In the genomic region with DNA sequence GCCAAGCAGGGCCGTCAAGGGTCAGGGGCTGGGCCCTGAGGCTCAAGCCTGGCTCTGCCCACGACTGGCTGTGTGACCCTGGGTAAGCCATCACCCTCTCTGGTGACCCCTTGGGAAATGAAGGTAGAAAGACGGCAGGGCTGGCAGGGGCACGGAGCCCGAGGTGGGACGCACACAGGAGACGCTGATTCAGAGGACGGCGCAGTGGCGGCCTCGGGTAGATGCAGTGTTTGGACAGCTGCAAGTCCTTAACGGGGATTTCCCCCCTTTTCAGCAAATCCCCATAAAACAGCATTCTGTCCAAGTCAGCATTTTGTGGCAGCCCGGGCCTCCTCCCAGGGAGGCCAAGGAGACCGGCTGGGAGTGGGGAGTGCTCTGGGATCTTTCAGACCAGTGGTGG, we compare ENCODE assay signal across 14 cellular contexts. TPM values are rescaled to one million over a fixed set of nuclear protein-coding genes. Genes with fewer than 3 reads are reported as not detected.
DNase-seq lines count a peak whose midpoint lies in the region; ATAC-seq and TF ChIP-seq lines count a peak whose summit lies in the region.
"Had no signal": no experiment of that assay in that cellular context is flagged by ENCODE, and none has a peak within 500 bp of the region (broad histone marks: within the 10 kb centered on the region; RNA-seq: fewer than 3 reads in every experiment).

No MANE protein-coding gene starts in this region.

- H3K23ac ChIP-seq in IMR-90 (ENCODE audit: low read depth, low read length) (no peak overlapping the region), trophoblast cell (ENCODE audit: low read length) (no peak overlapping the region)

- H2BK5ac ChIP-seq in IMR-90 (ENCODE audit: low read depth, low read length, poor library complexity, severe bottlenecking) = no peak overlapping the region
- H2BK5ac ChIP-seq in trophoblast cell (ENCODE audit: low read depth, low read length, poor library complexity) = peak overlapping the region; percentile 36

- H3K27ac ChIP-seq in SK-N-SH (ENCODE audit: low read depth in 2 of 2, low read length in 1 of 2) = no peak overlapping the region
- H3K27ac ChIP-seq in IMR-90 (ENCODE audit: insufficient read depth, low read length) = no peak overlapping the region
- H3K27ac ChIP-seq in trophoblast cell (ENCODE audit: low read depth, low read length) = no peak overlapping the region
- H3K27ac ChIP-seq: 22Rv1, gastrocnemius medialis, thyroid gland had no signal

- H3K9me3 Mint-ChIP-seq in chondrocyte (ENCODE audit: low read depth) = no peaks in the 10 kb centered on the region
- H3K9me3 Mint-ChIP-seq: GM23338, naive B cell had no signal

- H2BK20ac ChIP-seq in IMR-90 (ENCODE audit: low read depth, low read length) = 0 out of 2 replicates have a peak overlapping the region, but pooled peaks have one; percentile 83

- peak overlapping the region; percentile 45 for H2AK9ac ChIP-seq in IMR-90 (replicated peaks; ENCODE audit: low read depth, low read length, poor library complexity)

- no peaks in the 10 kb centered on the region for H3K9me2 ChIP-seq in SK-N-SH

- H2BK15ac ChIP-seq in IMR-90 (ENCODE audit: low read depth, low read length) = no peak overlapping the region

- no peaks in the 10 kb centered on the region for H3K27me3 Mint-ChIP-seq in chondrocyte (ENCODE audit: low read depth)
- H3K27me3 Mint-ChIP-seq: naive B cell had no signal

- H4K20me1 ChIP-seq in SK-N-SH (ENCODE audit: insufficient read depth) = no peaks in the 10 kb centered on the region
- no peaks in the 10 kb centered on the region for H4K20me1 ChIP-seq in IMR-90 (ENCODE audit: insufficient read depth, low read length)

- peak overlapping the region; percentile 22; the same call in 1 of the 2 replicates for H2BK120ac ChIP-seq in IMR-90 (ENCODE audit: low read depth, low read length)
- H2BK120ac ChIP-seq in trophoblast cell (ENCODE audit: insufficient read depth, low read length, poor library complexity) = peak overlapping the region; percentile 55

- H3K9me3 ChIP-seq in SK-N-SH (no peaks in the 10 kb centered on the region), IMR-90 (ENCODE audit: control insufficient read depth, insufficient read depth, low read length) (no peaks in the 10 kb centered on the region), trophoblast cell (ENCODE audit: insufficient read depth, low read depth, low read length) (no peaks in the 10 kb centered on the region)
- H3K9me3 ChIP-seq: gastrocnemius medialis, thyroid gland had no signal

- H3K9ac ChIP-seq in SK-N-SH = no peak overlapping the region
- no peak overlapping the region for H3K9ac ChIP-seq in IMR-90 (ENCODE audit: low read depth, low read length)
- no peak overlapping the region for H3K9ac ChIP-seq in trophoblast cell (ENCODE audit: low read length)

- no peaks in the 10 kb centered on the region for H3K27me3 ChIP-seq in SK-N-SH (ENCODE audit: insufficient read depth)
- H3K27me3 ChIP-seq in IMR-90 (ENCODE audit: control insufficient read depth, insufficient read depth, low read length) = no peaks in the 10 kb centered on the region
- H3K27me3 ChIP-seq in trophoblast cell (ENCODE audit: insufficient read depth, low read length) = no peaks in the 10 kb centered on the region
- H3K27me3 ChIP-seq: gastrocnemius medialis, thyroid gland had no signal

- no peaks in the 10 kb centered on the region for H3K36me3 ChIP-seq in SK-N-SH (replicated peaks in 1 of 2; ENCODE audit: control insufficient read depth in 1 of 2, insufficient read depth in 2 of 2, low read length in 1 of 2)
- no peaks in the 10 kb centered on the region for H3K36me3 ChIP-seq in IMR-90 (ENCODE audit: control insufficient read depth, insufficient read depth, low read length)
- H3K36me3 ChIP-seq in trophoblast cell (ENCODE audit: control insufficient read depth in 1 of 2, insufficient read depth in 2 of 2, low read length in 2 of 2) = no peaks in the 10 kb centered on the region
- H3K36me3 ChIP-seq: gastrocnemius medialis, thyroid gland had no signal

- H3K56ac ChIP-seq in IMR-90 (ENCODE audit: extremely low read depth, insufficient read depth, low read length) = no peak overlapping the region

- no peak for TF ChIP-seq RAD21 in SK-N-SH (IDR thresholded peaks at IDR 0.05; ENCODE audit: low read length)
- TF ChIP-seq RAD21 in IMR-90 (IDR thresholded peaks at IDR 0.05; ENCODE audit: low read length) = no peak

- no peak for ATAC-seq in SK-N-SH treated with all-trans-retinoic acid at 6 μM for 48 hours
- ATAC-seq in IMR-90 (ENCODE audit: low read depth) = no peak
- no peak for ATAC-seq in GM21737 (IDR thresholded peaks at IDR 0.05; ENCODE audit: unreplicated experiment)
- ATAC-seq in GM19463 (IDR thresholded peaks at IDR 0.05; ENCODE audit: unreplicated experiment) = no peak
- ATAC-seq: gastrocnemius medialis had no signal

- no peak overlapping the region for H4K12ac ChIP-seq in trophoblast cell (ENCODE audit: low read depth, low read length)

- intact Hi-C loops in IMR-90 (cut with micrococcal nuclease) = loop anchor here (10.0 kb wide), 1 partner anchor 106 kb away; no protein-coding TSS in a partner anchor

- peak overlapping the region; percentile 43; the same call in 1 of the 2 replicates for H2AK5ac ChIP-seq in IMR-90 (ENCODE audit: low read depth, low read length)
- peak overlapping the region; percentile 82 for H2AK5ac ChIP-seq in trophoblast cell (ENCODE audit: low read length)

- no peak for TF ChIP-seq CTCF in SK-N-SH (IDR thresholded peaks at IDR 0.05)
- TF ChIP-seq CTCF in IMR-90 (conservative IDR thresholded peaks at IDR 0.05; ENCODE audit: low read depth, low read length) = no peak
- TF ChIP-seq CTCF in chondrocyte (IDR thresholded peaks at IDR 0.05) = no peak

- no peak overlapping the region for H3K18ac ChIP-seq in IMR-90 (ENCODE audit: low read depth, low read length)
- H3K18ac ChIP-seq in trophoblast cell (ENCODE audit: low read length) = peak overlapping the region; percentile 16

- no peak for TF ChIP-seq EP300 in SK-N-SH (IDR thresholded peaks at IDR 0.05; ENCODE audit: borderline replicate concordance in 1 of 2, low read depth in 1 of 2, low read length in 1 of 2)

- BruUV-seq in IMR-90 (replicated peaks; lab: Mats Ljungman, UMichigan) = no TSS peak

- H3K79me1 ChIP-seq in IMR-90 (ENCODE audit: low read depth in 1 of 2, low read length in 2 of 2) (no peaks in the 10 kb centered on the region), trophoblast cell (ENCODE audit: low read length) (peaks cover 11% of the 10 kb centered on the region)

- no peaks in the 10 kb centered on the region for H3K36me3 Mint-ChIP-seq in chondrocyte (ENCODE audit: low read depth)
- H3K36me3 Mint-ChIP-seq: naive B cell had no signal

- H3K4me2 ChIP-seq in SK-N-SH (0 out of 2 replicates have a peak overlapping the region, but pooled peaks have one; percentile 43), IMR-90 (ENCODE audit: low read depth, low read length) (no peak overlapping the region), trophoblast cell (ENCODE audit: low read length) (no peak overlapping the region)
- H3K4me2 ChIP-seq: GM23338 had no signal

- 90% methylated on average over 12 of the region's 14 CpGs for WGBS in SK-N-SH (ENCODE audit: low lambda C conversion rate)
- WGBS in IMR-90 (ENCODE audit: extremely low coverage in 2 of 2, insufficient read length in 1 of 2), 2 experiments = 95% methylated on average over 4 of the region's 14 CpGs; no CpG with 5 or more reads in 1 of the 2 experiments
- no CpG with 5 or more reads among the region's 14 CpGs for WGBS in trophoblast cell (ENCODE audit: extremely low coverage, insufficient coverage, insufficient read length)

- no peak overlapping the region for H3K4me3 Mint-ChIP-seq in chondrocyte (ENCODE audit: unreplicated experiment)
- H3K4me3 Mint-ChIP-seq: GM23338 had no signal

- peaks cover 2% of the 10 kb centered on the region for H3F3A ChIP-seq in SK-N-SH (replicated peaks; ENCODE audit: insufficient read depth)

- POLR2A ChIA-PET in SK-N-SH (lab: Yijun Ruan, JAX) = no interaction called here
- POLR2A ChIA-PET in IMR-90 (lab: Charles Lee; ENCODE audit: unreplicated experiment) = no interaction called here

- H2AFZ ChIP-seq in SK-N-SH (ENCODE audit: low read depth) (no peak overlapping the region), IMR-90 (replicated peaks; ENCODE audit: low read length, poor library complexity) (peak overlapping the region; percentile 8), trophoblast cell (ENCODE audit: insufficient read depth, low read length, poor library complexity) (no peak overlapping the region)
- H2AFZ ChIP-seq: GM23338 had no signal

- H3K27ac Mint-ChIP-seq in chondrocyte (ENCODE audit: unreplicated experiment) = peak overlapping the region; percentile 80
- H3K27ac Mint-ChIP-seq: GM23338 had no signal

- peaks cover 39% of the 10 kb centered on the region for H3K4me1 Mint-ChIP-seq in chondrocyte (ENCODE audit: low read depth)
- H3K4me1 Mint-ChIP-seq: GM23338 had no signal

- in situ Hi-C loops in IMR-90 (cut with MboI; ENCODE audit: low sequenced_read_pairs) = loop anchor here (5.0 to 25.0 kb wide), 2 partner anchors 179 to 304 kb away; no protein-coding TSS in a partner anchor

- 0 out of 2 replicates have a peak overlapping the region, but pooled peaks have one; percentile 3 for H3K4ac ChIP-seq in IMR-90 (ENCODE audit: low read depth, low read length)
- no peak overlapping the region for H3K4ac ChIP-seq in trophoblast cell (ENCODE audit: low read depth, low read length)

- no peaks in the 10 kb centered on the region for H3K79me2 ChIP-seq in SK-N-SH (ENCODE audit: insufficient read depth)
- no peaks in the 10 kb centered on the region for H3K79me2 ChIP-seq in trophoblast cell (ENCODE audit: control insufficient read depth, insufficient read depth, low read length, poor library complexity)

- H3K9me1 ChIP-seq in IMR-90 (ENCODE audit: insufficient read depth, low read length) = peaks cover 10% of the 10 kb centered on the region

- no peak overlapping the region for H4K5ac ChIP-seq in IMR-90 (ENCODE audit: low read depth, low read length)

- H2BK12ac ChIP-seq in trophoblast cell (ENCODE audit: low read length) = peak overlapping the region; percentile 81

- H4K91ac ChIP-seq in IMR-90 (ENCODE audit: insufficient read depth, low read depth, low read length) (no peak overlapping the region; the same call in 1 of the 2 replicates), trophoblast cell (ENCODE audit: low read depth, low read length) (peak overlapping the region; percentile 64)

- H3K14ac ChIP-seq in IMR-90 (replicated peaks; ENCODE audit: low read depth, low read length) (no peak overlapping the region), trophoblast cell (ENCODE audit: low read length) (peak overlapping the region; percentile 65)

- CTCF ChIA-PET in SK-N-SH (lab: Yijun Ruan, JAX) (interaction anchor here (1.7 to 32.6 kb wide), 2 partner anchors 27 to 41 kb away, joined by 4 to 700 read pairs; a partner anchor contains a TSS), IMR-90 (lab: Yijun Ruan, JAX) (no interaction called here)

- H3K4me3 ChIP-seq in SK-N-SH (ENCODE audit: low read depth in 2 of 2, low read length in 1 of 2) (no peak overlapping the region), IMR-90 (ENCODE audit: insufficient read depth, low read depth, low read length) (no peak overlapping the region), trophoblast cell (ENCODE audit: low read depth, low read length) (no peak overlapping the region)
- H3K4me3 ChIP-seq: gastrocnemius medialis, GM23338, thyroid gland had no signal

- peaks cover 6 to 13% of the 10 kb centered on the region in 2 experiments; a peak in 3 of 4 replicates for H3K4me1 ChIP-seq in SK-N-SH (ENCODE audit: control insufficient read depth in 1 of 2, insufficient read depth in 2 of 2, low read depth in 1 of 2, low read length in 1 of 2)
- H3K4me1 ChIP-seq in IMR-90 (ENCODE audit: control insufficient read depth, insufficient read depth, low read length) = peaks cover 2% of the 10 kb centered on the region
- H3K4me1 ChIP-seq in trophoblast cell (ENCODE audit: control insufficient read depth in 1 of 2, insufficient read depth in 2 of 2, low read length in 2 of 2) = peaks cover 10 to 21% of the 10 kb centered on the region in 2 experiments
- H3K4me1 ChIP-seq: gastrocnemius medialis had no signal

- TF ChIP-seq POLR2A in IMR-90 (IDR thresholded peaks at IDR 0.05; ENCODE audit: low read depth, low read length) = no peak

- dilution Hi-C loops in IMR-90 (cut with HindIII; ENCODE audit: low sequenced_read_pairs, unreplicated experiment) = no loop called here

- DNase-seq in SK-N-SH = no peak
- DNase-seq in IMR-90 = no peak
- peak; percentile 66 for DNase-seq in chondrocyte (ENCODE audit: low spot score)
- DNase-seq in trophoblast cell = no peak
- DNase-seq in NCI-H345 (lab: John Stamatoyannopoulos, UW) = no peak
- DNase-seq: gastrocnemius medialis, naive B cell, NCI-H2171 treated with DMSO at 0.1 percent for 48 hours, thyroid gland had no signal

- H4K8ac ChIP-seq in IMR-90 (ENCODE audit: low read depth in 2 of 2, low read length in 2 of 2) (no peak overlapping the region), trophoblast cell (ENCODE audit: low read depth, low read length) (peak overlapping the region; percentile 17)

RNA-seq across cellular contexts. Expression of a gene that starts 16.7 kb away (rescaled TPM):
- polyA plus RNA-seq in SK-N-SH (2012; rRNA removed) = 2.6 and 3.1 TPM in 2 replicates
- 1.6 and 2.6 TPM in 2 replicates for polyA plus RNA-seq in SK-N-SH (2012; cell fraction: cytosol; rRNA removed)
- 2.3 and 2.6 TPM in 2 replicates for polyA plus RNA-seq in SK-N-SH (2012; cell fraction: nucleus; rRNA removed)
- 0.54 and 0.56 TPM in 2 replicates for total RNA-seq in IMR-90 (2012; rRNA removed)
- 0.83 and 1.1 TPM in 2 replicates for polyA plus RNA-seq in IMR-90 (2012; rRNA removed)
- 0.82 and 1.6 TPM in 2 replicates for polyA plus RNA-seq in IMR-90 (2012; cell fraction: cytosol; rRNA removed)
- 0.79 and 0.88 TPM in 2 replicates for polyA plus RNA-seq in IMR-90 (2012; cell fraction: nucleus; rRNA removed; ENCODE audit: low replicate concordance)
- 10.8 to 18.1 TPM (median 17.4 TPM) in 3 replicates for total RNA-seq in chondrocyte
- polyA plus RNA-seq in trophoblast cell (2013) = 0.25 and 0.27 TPM in 2 replicates

RNA-seq across cellular contexts. Expression of a gene that starts 19.6 kb away (rescaled TPM):
- 54.2 and 62.3 TPM in 2 replicates for polyA plus RNA-seq in SK-N-SH (2012; rRNA removed)
- polyA plus RNA-seq in SK-N-SH (2012; cell fraction: cytosol; rRNA removed) = 34.6 and 47.4 TPM in 2 replicates
- polyA plus RNA-seq in SK-N-SH (2012; cell fraction: nucleus; rRNA removed) = 51.1 and 60.8 TPM in 2 replicates
- total RNA-seq in IMR-90 (2012; rRNA removed) = 27.2 and 31.0 TPM in 2 replicates
- polyA plus RNA-seq in IMR-90 (2012; rRNA removed) = 37.1 and 37.2 TPM in 2 replicates
- polyA plus RNA-seq in IMR-90 (2012; cell fraction: cytosol; rRNA removed) = 47.8 and 52.4 TPM in 2 replicates
- 22.4 and 39.5 TPM in 2 replicates for polyA plus RNA-seq in IMR-90 (2012; cell fraction: nucleus; rRNA removed; ENCODE audit: low replicate concordance)
- 24.0 to 26.9 TPM (median 26.8 TPM) in 3 replicates for total RNA-seq in chondrocyte
- polyA plus RNA-seq in trophoblast cell (2013) = 14.7 and 16.2 TPM in 2 replicates

RNA-seq across cellular contexts. Expression of a gene that starts 24.4 kb away (rescaled TPM):
- polyA plus RNA-seq in SK-N-SH (2012; rRNA removed) (1.0 and 1.2 TPM in 2 replicates), IMR-90 (2012; rRNA removed) (0.14 TPM in 1 of 2 replicates, not detected in the other)
- polyA plus RNA-seq in SK-N-SH (2012; cell fraction: cytosol; rRNA removed) = 0.17 and 0.30 TPM in 2 replicates
- 4.1 and 4.4 TPM in 2 replicates for polyA plus RNA-seq in SK-N-SH (2012; cell fraction: nucleus; rRNA removed)
- total RNA-seq in IMR-90 (2012; rRNA removed) (0.18 TPM in 1 of 2 replicates, not detected in the other), chondrocyte (0.17 TPM in 1 of 3 replicates, not detected in the others)
- polyA plus RNA-seq in IMR-90 (2012; cell fraction: cytosol; rRNA removed) = 0.05 TPM in 1 of 2 replicates, not detected in the other
- 0.44 and 0.58 TPM in 2 replicates for polyA plus RNA-seq in IMR-90 (2012; cell fraction: nucleus; rRNA removed; ENCODE audit: low replicate concordance)
- 0.36 and 0.49 TPM in 2 replicates for polyA plus RNA-seq in trophoblast cell (2013)
- total RNA-seq: gastrocnemius medialis had no signal

RNA-seq across cellular contexts. Expression of a gene that starts 41.0 kb away (rescaled TPM):
- polyA plus RNA-seq in SK-N-SH (2012; rRNA removed) = 149 and 169 TPM in 2 replicates
- 172 and 173 TPM in 2 replicates for polyA plus RNA-seq in SK-N-SH (2012; cell fraction: cytosol; rRNA removed)
- polyA plus RNA-seq in SK-N-SH (2012; cell fraction: nucleus; rRNA removed) = 83.1 and 92.3 TPM in 2 replicates
- total RNA-seq in IMR-90 (2012; rRNA removed) = 76.0 and 101 TPM in 2 replicates
- 63.5 and 77.8 TPM in 2 replicates for polyA plus RNA-seq in IMR-90 (2012; rRNA removed)
- 67.3 and 70.8 TPM in 2 replicates for polyA plus RNA-seq in IMR-90 (2012; cell fraction: cytosol; rRNA removed)
- polyA plus RNA-seq in IMR-90 (2012; cell fraction: nucleus; rRNA removed; ENCODE audit: low replicate concordance) = 31.1 and 62.4 TPM in 2 replicates
- total RNA-seq in chondrocyte = 67.7 to 74.5 TPM (median 69.7 TPM) in 3 replicates
- 62.9 and 66.9 TPM in 2 replicates for polyA plus RNA-seq in trophoblast cell (2013)

RNA-seq across cellular contexts. Expression of a gene that starts 47.6 kb away (rescaled TPM):
- 40.6 and 69.9 TPM in 2 replicates for polyA plus RNA-seq in SK-N-SH (2012; rRNA removed)
- 78.2 and 85.1 TPM in 2 replicates for polyA plus RNA-seq in SK-N-SH (2012; cell fraction: cytosol; rRNA removed)
- polyA plus RNA-seq in SK-N-SH (2012; cell fraction: nucleus; rRNA removed) = 137 and 148 TPM in 2 replicates
- total RNA-seq in IMR-90 (2012; rRNA removed) = 30.8 and 32.3 TPM in 2 replicates
- polyA plus RNA-seq in IMR-90 (2012; rRNA removed) = 81.9 and 83.2 TPM in 2 replicates
- 96.4 and 165 TPM in 2 replicates for polyA plus RNA-seq in IMR-90 (2012; cell fraction: cytosol; rRNA removed)
- polyA plus RNA-seq in IMR-90 (2012; cell fraction: nucleus; rRNA removed; ENCODE audit: low replicate concordance) = 182 and 323 TPM in 2 replicates
- total RNA-seq in chondrocyte = 159 to 177 TPM (median 173 TPM) in 3 replicates
- polyA plus RNA-seq in trophoblast cell (2013) = 96.6 and 97.6 TPM in 2 replicates
